9 cellular contexts compared by ENCODE assay signal in the genomic region with DNA sequence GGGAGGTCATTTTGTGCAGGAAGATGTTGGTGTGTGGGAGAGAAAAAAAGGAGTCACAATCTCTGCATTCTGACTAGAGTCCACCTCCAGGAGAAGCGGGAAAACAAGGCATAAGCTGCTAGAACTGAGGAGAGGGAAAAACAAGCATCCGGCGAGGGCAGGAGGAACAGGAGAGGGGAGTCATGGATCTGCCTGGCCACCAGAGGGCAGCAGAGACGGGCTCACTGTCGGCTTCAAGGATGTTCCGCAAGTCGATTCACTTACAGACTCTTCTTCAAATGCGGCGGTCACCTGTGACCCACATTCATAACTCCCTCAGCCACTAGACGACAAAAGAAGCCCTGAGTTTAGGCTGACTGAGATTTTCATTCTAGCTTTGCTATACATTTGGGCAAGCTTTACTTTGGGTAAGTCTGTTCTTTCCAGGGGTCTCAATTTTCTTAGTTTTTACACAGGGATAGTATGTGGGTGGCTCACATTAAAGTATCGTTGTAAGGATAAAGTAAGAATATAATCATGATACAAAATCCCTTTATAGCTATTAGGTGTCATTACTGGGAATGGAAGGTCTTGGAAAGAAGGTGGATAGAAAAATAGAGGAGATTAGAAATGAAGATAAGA. TPM values are rescaled to one million over a fixed set of nuclear protein-coding genes. Genes with fewer than 3 reads are reported as not detected.
DNase-seq lines count a peak whose midpoint lies in the region; ATAC-seq and TF ChIP-seq lines count a peak whose summit lies in the region.
"Had no signal": no experiment of that assay in that cellular context is flagged by ENCODE, and none has a peak within 500 bp of the region (broad histone marks: within the 10 kb centered on the region; RNA-seq: fewer than 3 reads in every experiment).

No MANE protein-coding gene starts in this region.

- no peaks in the 10 kb centered on the region for H3K36me3 ChIP-seq in Caco-2 (ENCODE audit: control insufficient read depth, insufficient read depth, low read length)
- H3K36me3 ChIP-seq in mucosa of descending colon (ENCODE audit: low read depth) = no peaks in the 10 kb centered on the region

- intact Hi-C loops in Caco-2 (cut with micrococcal nuclease; ENCODE audit: unreplicated experiment) = loop anchor here (1.0 kb wide), 2 partner anchors 168 to 384 kb away; no protein-coding TSS in a partner anchor
- intact Hi-C loops in mucosa of descending colon (cut with DNase I, micrococcal nuclease) = loop anchor here (5.0 to 10.0 kb wide), 2 partner anchors 371 to 384 kb away; no protein-coding TSS in a partner anchor

- ATAC-seq in HG03565 (IDR thresholded peaks at IDR 0.05; ENCODE audit: unreplicated experiment) (peak; percentile 60), mucosa of descending colon (peak; percentile 96), GM19452 (IDR thresholded peaks at IDR 0.05; ENCODE audit: unreplicated experiment) (no peak)

- no peaks in the 10 kb centered on the region for H3K36me3 Mint-ChIP-seq in Caco-2 (ENCODE audit: insufficient read depth, unreplicated experiment)

- TF ChIP-seq CTCF in Caco-2 (IDR thresholded peaks at IDR 0.05; ENCODE audit: insufficient read depth in 1 of 2, low read depth in 1 of 2, low read length in 1 of 2, severe bottlenecking in 1 of 2, unreplicated experiment in 1 of 2) (peak; percentile 93 to 94), mucosa of descending colon (IDR thresholded peaks at IDR 0.05) (peak; percentile 93)

- no TSS peak for BruUV-seq in Caco-2 (replicated peaks; lab: Mats Ljungman, UMichigan)

- peaks cover 16% of the 10 kb centered on the region for H3K4me1 Mint-ChIP-seq in Caco-2 (ENCODE audit: low read depth, unreplicated experiment)

- H3K4me3 Mint-ChIP-seq in Caco-2 (ENCODE audit: unreplicated experiment) = peak overlapping the region; percentile 33

- peak; percentile 75 to 85 for DNase-seq in Caco-2
- DNase-seq in NOMO-1 treated with dmso at 0.1 percent for 144 hours (lab: John Stamatoyannopoulos, UW; ENCODE audit: unreplicated experiment) = peak; percentile 66
- DNase-seq in activated CD8-positive, alpha-beta memory T cell treated with anti-CD3 and anti-CD28 coated beads, Interleukin-2, amount 50 U/mL, for 24 hours (ENCODE audit: extremely low read depth) = peak; percentile 55
- DNase-seq in epidermal melanocyte (ENCODE audit: insufficient read length, low spot score) = peak; percentile 71
- DNase-seq in mucosa of descending colon = peak; percentile 84 to 89 (median 85)
- peak; percentile 75 for DNase-seq in stimulated activated CD8-positive, alpha-beta memory T cell treated with anti-CD3 and anti-CD28 coated beads, Interleukin-4, amount 100 ng/mL, for 24 hours (ENCODE audit: low read depth)

- POLR2A ChIA-PET in Caco-2 (lab: Charles Lee) = no interaction called here

- no peak overlapping the region for H3K27ac Mint-ChIP-seq in Caco-2 (ENCODE audit: unreplicated experiment)

- H3K4me3 ChIP-seq in Caco-2 (ENCODE audit: low read depth, low read length) (no peak overlapping the region), mucosa of descending colon (no peak overlapping the region)

- H3K9me3 ChIP-seq in Caco-2 (no peaks in the 10 kb centered on the region), mucosa of descending colon (no peaks in the 10 kb centered on the region)

- H3K9me3 Mint-ChIP-seq in Caco-2 (ENCODE audit: unreplicated experiment) = no peaks in the 10 kb centered on the region

- H3K4me1 ChIP-seq in Caco-2 (no peaks in the 10 kb centered on the region), mucosa of descending colon (ENCODE audit: low read depth) (peaks cover 11% of the 10 kb centered on the region)

- H3K27me3 ChIP-seq in Caco-2 (replicated peaks; ENCODE audit: control insufficient read depth, insufficient read depth, low read length) = no peaks in the 10 kb centered on the region

- H3K27me3 Mint-ChIP-seq in Caco-2 (ENCODE audit: insufficient read depth, unreplicated experiment) = peaks cover 15% of the 10 kb centered on the region

- CTCF ChIA-PET in Caco-2 (lab: Charles Lee) = interaction anchor here (0.5 to 1.4 kb wide), 2 partner anchors 178 to 218 kb away, joined by 3 read pairs; no protein-coding TSS in a partner anchor

RNA-seq across cellular contexts. Expression of gene BTNL2, which starts 6.6 kb away (rescaled TPM):
- total RNA-seq in Caco-2 (2022) (not detected in 2 replicates), mucosa of descending colon (not detected)
- total RNA-seq: T-helper 1 cell treated with Interleukin-12 subunit alpha and Interleukin-12 subunit beta and Interleukin-4 antibody, amounts not matched to agents 30 ng/mL and 1 ng/mL, for 36 hours had no signal

RNA-seq across cellular contexts. Expression of gene HLA-DRA, which starts 26.1 kb away (rescaled TPM):
- not detected in 2 replicates for total RNA-seq in Caco-2 (2022)
- 100 to 1,000 TPM in 2 of 3 donors, 10 to 100 TPM in 1; 69.0 to 333 (median 115) TPM for total RNA-seq in mucosa of descending colon

RNA-seq across cellular contexts. Expression of gene TSBP1, which starts 41.8 kb away (rescaled TPM):
- total RNA-seq in Caco-2 (2022) (not detected in 2 replicates), mucosa of descending colon (not detected)
- total RNA-seq: T-helper 1 cell treated with Interleukin-12 subunit alpha and Interleukin-12 subunit beta and Interleukin-4 antibody, amounts not matched to agents 30 ng/mL and 1 ng/mL, for 36 hours had no signal

Comparison
In these comparisons a context has a peak if more than half of its experiments do, and no peak if none do; other contexts are left out.
1. RNA of gene HLA-DRA, which starts 26.1 kb away (total RNA-seq): 69.0 to 333 TPM in mucosa of descending colon; not detected in Caco-2; every median in the first group is over 10 times any median in the second.
2. Peak in every context shown above with its lines, with median percentiles within 50 percentile points of each other: DNase-seq.